8 cellular contexts compared by ENCODE assay signal in genomic region chr1:26280333-26281042, GRCh38.
DNase-seq lines count a peak whose midpoint lies in the region; ATAC-seq and TF ChIP-seq lines count a peak whose summit lies in the region.

No MANE protein-coding gene starts in this region.

- peak overlapping the region; percentile 87 for H3K4me3 Mint-ChIP-seq in activated naive CD8-positive, alpha-beta T cell treated with anti-CD3 and anti-CD28 coated beads, Interleukin-2, amount 50 U/mL, for 24 hours
- peak overlapping the region; percentile 89 to 91 for H3K4me3 Mint-ChIP-seq in stimulated activated naive B cell treated with anti-CD40 and anti-IgM and Interleukin-4, amounts not matched to agents 10 μg/mL and 1 μg/mL and 100 μg/mL, for 72 hours

- no peak for TF ChIP-seq CTCF in LNCaP clone FGC (IDR thresholded peaks at IDR 0.05; ENCODE audit: control insufficient read depth, extremely low read depth, insufficient read depth)

- H3K4me3 ChIP-seq in LNCaP clone FGC (ENCODE audit: low read depth, low read length) (peak overlapping the region; percentile 60), iPS-20b (ENCODE audit: low read length) (peak overlapping the region; percentile 67)

- no peaks in the 10 kb centered on the region for H3K27me3 ChIP-seq in iPS-20b (ENCODE audit: insufficient read depth, low read length)

- no peaks in the 10 kb centered on the region for H3K9me3 ChIP-seq in ES-I3 (ENCODE audit: control insufficient read depth, insufficient read depth, low read length)
- no peaks in the 10 kb centered on the region for H3K9me3 ChIP-seq in iPS-20b (ENCODE audit: insufficient read depth, low read depth, low read length)

- no peak for ATAC-seq in activated naive CD8-positive, alpha-beta T cell treated with anti-CD3 and anti-CD28 coated beads, Interleukin-2, amount 50 U/mL, for 24 hours
- no peak for ATAC-seq in stimulated activated naive B cell treated with anti-CD40 and anti-IgM and Interleukin-4, amounts not matched to agents 10 μg/mL and 1 μg/mL and 100 μg/mL, for 72 hours (replicated peaks)

- H3K36me3 Mint-ChIP-seq in activated naive CD8-positive, alpha-beta T cell treated with anti-CD3 and anti-CD28 coated beads, Interleukin-2, amount 50 U/mL, for 24 hours (ENCODE audit: low read depth) = peaks cover 63% of the 10 kb centered on the region
- H3K36me3 Mint-ChIP-seq in stimulated activated naive B cell treated with anti-CD40 and anti-IgM and Interleukin-4, amounts not matched to agents 10 μg/mL and 1 μg/mL and 100 μg/mL, for 72 hours = peaks cover 45 to 79% of the 10 kb centered on the region in 2 donors

- H3K9me3 Mint-ChIP-seq in activated naive CD8-positive, alpha-beta T cell treated with anti-CD3 and anti-CD28 coated beads, Interleukin-2, amount 50 U/mL, for 24 hours = no peaks in the 10 kb centered on the region
- peaks cover 0 to 2% of the 10 kb centered on the region in 2 donors for H3K9me3 Mint-ChIP-seq in stimulated activated naive B cell treated with anti-CD40 and anti-IgM and Interleukin-4, amounts not matched to agents 10 μg/mL and 1 μg/mL and 100 μg/mL, for 72 hours

- H3K27ac ChIP-seq in iPS-20b (ENCODE audit: low read length) = no peak overlapping the region

- peaks cover 90% of the 10 kb centered on the region for H3K4me1 Mint-ChIP-seq in activated naive CD8-positive, alpha-beta T cell treated with anti-CD3 and anti-CD28 coated beads, Interleukin-2, amount 50 U/mL, for 24 hours
- H3K4me1 Mint-ChIP-seq in stimulated activated naive B cell treated with anti-CD40 and anti-IgM and Interleukin-4, amounts not matched to agents 10 μg/mL and 1 μg/mL and 100 μg/mL, for 72 hours = peaks cover 78 to 86% of the 10 kb centered on the region in 2 donors

- peak overlapping the region; percentile 91 for H3K27ac Mint-ChIP-seq in activated naive CD8-positive, alpha-beta T cell treated with anti-CD3 and anti-CD28 coated beads, Interleukin-2, amount 50 U/mL, for 24 hours
- H3K27ac Mint-ChIP-seq in stimulated activated naive B cell treated with anti-CD40 and anti-IgM and Interleukin-4, amounts not matched to agents 10 μg/mL and 1 μg/mL and 100 μg/mL, for 72 hours = peak overlapping the region; percentile 96

- H3K9ac ChIP-seq in ES-I3 (ENCODE audit: low read depth, low read length) = peak overlapping the region; percentile 65
- H3K9ac ChIP-seq in iPS-20b (ENCODE audit: low read depth, low read length) = peak overlapping the region; percentile 79; the same call in 1 of the 2 replicates

- peaks cover 10% of the 10 kb centered on the region for H3K36me3 ChIP-seq in ES-I3 (ENCODE audit: insufficient read depth, low read length)
- H3K36me3 ChIP-seq in iPS-20b (ENCODE audit: insufficient read depth, low read depth, low read length) = peaks cover 30% of the 10 kb centered on the region

- DNase-seq in LNCaP clone FGC (ENCODE audit: low read depth) = no peak
- peak; percentile 39 for DNase-seq in activated naive CD8-positive, alpha-beta T cell treated with anti-CD3 and anti-CD28 coated beads, Interleukin-2, amount 50 U/mL, for 24 hours
- DNase-seq in stimulated activated naive B cell treated with anti-CD40 and anti-IgM and Interleukin-4, amounts not matched to agents 10 μg/mL and 1 μg/mL and 100 μg/mL, for 72 hours = no peak
- DNase-seq in NCI-H187 treated with DMSO at 0.1 percent for 48 hours (lab: John Stamatoyannopoulos, UW) = no peak
- no peak for DNase-seq in T-helper 9 cell
- no peak for DNase-seq in pons (ENCODE audit: low spot score)

- H3K4me1 ChIP-seq in ES-I3 (ENCODE audit: insufficient read depth, low read length) (peaks cover 21% of the 10 kb centered on the region), iPS-20b (ENCODE audit: insufficient read depth, low read length) (peaks cover 9% of the 10 kb centered on the region)

- no peaks in the 10 kb centered on the region for H3K27me3 Mint-ChIP-seq in activated naive CD8-positive, alpha-beta T cell treated with anti-CD3 and anti-CD28 coated beads, Interleukin-2, amount 50 U/mL, for 24 hours
- no peaks in the 10 kb centered on the region for H3K27me3 Mint-ChIP-seq in stimulated activated naive B cell treated with anti-CD40 and anti-IgM and Interleukin-4, amounts not matched to agents 10 μg/mL and 1 μg/mL and 100 μg/mL, for 72 hours
